Comparison of ENCODE assay signal across 8 cellular contexts in genomic region chr1:114716304-114717158, GRCh38. TPM values are rescaled to one million over a fixed set of nuclear protein-coding genes. Genes with fewer than 3 reads are reported as not detected.
DNase-seq lines count a peak whose midpoint lies in the region; ATAC-seq and TF ChIP-seq lines count a peak whose summit lies in the region.

Gene NRAS, minus strand, starts transcription at chr1:114716771. Its CDS starts 611 bp downstream, at chr1:114716160.

- peak within 1 kb of the TSS; percentile 93 for H3K4me2 ChIP-seq in OCI-LY3 (ENCODE audit: low read length)

- ATAC-seq in GM21528 (IDR thresholded peaks at IDR 0.05; ENCODE audit: low FRiP score, unreplicated experiment): peak; percentile 91

- TF ChIP-seq CTCF in OCI-LY3 (IDR thresholded peaks at IDR 0.05; ENCODE audit: low read depth, low read length) (no peak), epithelial cell of esophagus (IDR thresholded peaks at IDR 0.05; ENCODE audit: insufficient read depth, low read depth, low read length, missing control alignments) (no peak)

- H4K20me1 ChIP-seq in OCI-LY3 (ENCODE audit: insufficient read depth, low read length): no peaks in the 10 kb centered on the region

- peaks cover 21% of the 10 kb centered on the region for H3K36me3 ChIP-seq in OCI-LY3 (replicated peaks; ENCODE audit: low read depth, low read length)

- no peaks in the 10 kb centered on the region for H3K27me3 ChIP-seq in OCI-LY3 (ENCODE audit: low read depth, low read length)
- H3K27me3 ChIP-seq in mononuclear cell (ENCODE audit: insufficient read depth, low read length): no peaks in the 10 kb centered on the region

- peak; percentile 86 for DNase-seq in DMS114 treated with DMSO at 0.1 percent for 48 hours (lab: John Stamatoyannopoulos, UW; ENCODE audit: unreplicated experiment)
- peak; percentile 83 for DNase-seq in HuH-7.5 (ENCODE audit: low spot score)
- peak; percentile 94 for DNase-seq in activated T-cell treated with anti-CD3 and anti-CD28 coated beads for 24 hours (ENCODE audit: low read depth)
- DNase-seq in epithelial cell of esophagus (ENCODE audit: low read depth): peak; percentile 93
- DNase-seq in stimulated activated CD8-positive, alpha-beta memory T cell treated with anti-CD3 and anti-CD28 coated beads, Interleukin-2, amount 100 ng/mL, for 48 hours (ENCODE audit: low read depth in 2 of 2): peak; percentile 92 to 94

- H3K4me1 ChIP-seq in OCI-LY3 (ENCODE audit: low read length) (peaks cover 11% of the 10 kb centered on the region), mononuclear cell (ENCODE audit: insufficient read depth, low read length) (peaks cover 21% of the 10 kb centered on the region)

- H2AFZ ChIP-seq in OCI-LY3 (ENCODE audit: low read depth, low read length): peak within 1 kb of the TSS; percentile 67; the same call in 1 of the 2 replicates

- H3K79me2 ChIP-seq in OCI-LY3 (ENCODE audit: low read length): peaks cover 31% of the 10 kb centered on the region

- peak within 1 kb of the TSS; percentile 81 for H3K27ac ChIP-seq in OCI-LY3 (ENCODE audit: low read length)

- H3K4me3 ChIP-seq in OCI-LY3 (ENCODE audit: low read length): peak within 1 kb of the TSS; percentile 95
- peak within 1 kb of the TSS; percentile 95 for H3K4me3 ChIP-seq in epithelial cell of esophagus (ENCODE audit: low read length)
- H3K4me3 ChIP-seq in mononuclear cell (ENCODE audit: low read length): peak within 1 kb of the TSS; percentile 91

- H3K9me3 ChIP-seq in OCI-LY3 (ENCODE audit: insufficient read depth, low read length) (no peaks in the 10 kb centered on the region), mononuclear cell (ENCODE audit: low read depth, low read length) (no peaks in the 10 kb centered on the region)

- peak within 1 kb of the TSS; percentile 99 for H3K9ac ChIP-seq in OCI-LY3 (ENCODE audit: low read length)

RNA-seq across cellular contexts. Expression of gene NRAS, which starts in this region (rescaled TPM):
- 77.6 TPM for total RNA-seq in mononuclear cell

Comparison
In these comparisons a context has a peak if more than half of its experiments do, and no peak if none do; other contexts are left out.
1. Peak in every context shown above with its lines: DNase-seq, ATAC-seq, H3K4me3 ChIP-seq and H3K27ac ChIP-seq.